Comparison of ENCODE assay signal across 1 cellular context in the genomic region with DNA sequence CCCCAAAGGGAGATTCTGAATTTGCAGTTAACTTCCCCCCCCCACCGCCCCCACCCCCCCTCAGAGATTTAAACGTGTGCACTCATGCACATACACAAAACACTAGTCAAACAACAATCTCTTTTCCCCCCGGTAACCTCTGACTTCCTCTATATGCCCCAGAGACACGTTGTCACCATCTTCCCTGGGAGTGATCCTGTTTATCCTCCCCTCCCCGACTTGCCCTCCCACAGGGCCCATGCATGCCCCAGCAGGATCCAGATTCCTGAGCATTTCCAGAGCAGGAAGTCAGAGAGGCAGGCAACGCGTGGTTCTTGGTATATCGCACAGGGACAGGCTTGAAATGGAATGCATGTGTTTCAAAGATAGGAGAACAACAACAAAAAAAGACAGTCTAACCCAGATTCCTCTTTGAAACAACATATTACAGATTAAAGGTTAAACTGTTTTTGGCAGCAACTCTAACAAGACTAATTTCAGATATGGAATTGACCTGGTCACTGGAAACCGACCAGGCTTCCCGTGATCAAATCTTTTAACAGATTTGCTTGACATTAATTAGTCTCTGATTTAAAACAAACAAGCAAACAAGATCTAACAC.
TF ChIP-seq lines count a peak whose summit lies in the region.

No MANE protein-coding gene starts in this region.

TF ChIP-seq in HepG2, 621 proteins besides CTCF, POLR2A, EP300 and RAD21 (continued from another document and continues in another):
- TF ChIP-seq ELF4 (CRISPR knock-in tag; IDR thresholded peaks at IDR 0.05; ENCODE audit: borderline replicate concordance), result no peak
- TF ChIP-seq IRF1 (CRISPR knock-in tag; IDR thresholded peaks at IDR 0.05; ENCODE audit: low read depth), result no peak
- no peak for TF ChIP-seq ZBTB3 (CRISPR knock-in tag; IDR thresholded peaks at IDR 0.05; ENCODE audit: borderline replicate concordance, low read depth)
- TF ChIP-seq, protein P1, sequence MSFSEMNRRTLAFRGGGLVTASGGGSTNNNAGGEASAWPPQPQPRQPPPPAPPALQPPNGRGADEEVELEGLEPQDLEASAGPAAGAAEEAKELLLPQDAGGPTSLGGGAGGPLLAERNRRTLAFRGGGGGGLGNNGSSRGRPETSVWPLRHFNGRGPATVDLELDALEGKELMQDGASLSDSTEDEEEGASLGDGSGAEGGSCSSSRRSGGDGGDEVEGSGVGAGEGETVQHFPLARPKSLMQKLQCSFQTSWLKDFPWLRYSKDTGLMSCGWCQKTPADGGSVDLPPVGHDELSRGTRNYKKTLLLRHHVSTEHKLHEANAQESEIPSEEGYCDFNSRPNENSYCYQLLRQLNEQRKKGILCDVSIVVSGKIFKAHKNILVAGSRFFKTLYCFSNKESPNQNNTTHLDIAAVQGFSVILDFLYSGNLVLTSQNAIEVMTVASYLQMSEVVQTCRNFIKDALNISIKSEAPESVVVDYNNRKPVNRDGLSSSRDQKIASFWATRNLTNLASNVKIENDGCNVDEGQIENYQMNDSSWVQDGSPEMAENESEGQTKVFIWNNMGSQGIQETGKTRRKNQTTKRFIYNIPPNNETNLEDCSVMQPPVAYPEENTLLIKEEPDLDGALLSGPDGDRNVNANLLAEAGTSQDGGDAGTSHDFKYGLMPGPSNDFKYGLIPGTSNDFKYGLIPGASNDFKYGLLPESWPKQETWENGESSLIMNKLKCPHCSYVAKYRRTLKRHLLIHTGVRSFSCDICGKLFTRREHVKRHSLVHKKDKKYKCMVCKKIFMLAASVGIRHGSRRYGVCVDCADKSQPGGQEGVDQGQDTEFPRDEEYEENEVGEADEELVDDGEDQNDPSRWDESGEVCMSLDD (CRISPR knock-in tag; IDR thresholded peaks at IDR 0.05; ENCODE audit: borderline replicate concordance), result no peak
- no peak for TF ChIP-seq EEA1 (CRISPR knock-in tag; IDR thresholded peaks at IDR 0.05; ENCODE audit: borderline replicate concordance)
- TF ChIP-seq AFF4 (CRISPR knock-in tag; IDR thresholded peaks at IDR 0.05), result no peak
- TF ChIP-seq SRSF9 (IDR thresholded peaks at IDR 0.05; ENCODE audit: borderline replicate concordance, insufficient read depth, low read depth, low read length, poor library complexity, severe bottlenecking), result no peak
- TF ChIP-seq, protein P2, sequence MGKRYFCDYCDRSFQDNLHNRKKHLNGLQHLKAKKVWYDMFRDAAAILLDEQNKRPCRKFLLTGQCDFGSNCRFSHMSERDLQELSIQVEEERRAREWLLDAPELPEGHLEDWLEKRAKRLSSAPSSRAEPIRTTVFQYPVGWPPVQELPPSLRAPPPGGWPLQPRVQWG (CRISPR knock-in tag; IDR thresholded peaks at IDR 0.05; ENCODE audit: borderline replicate concordance, low read depth), result no peak
- TF ChIP-seq ZSCAN21 (CRISPR knock-in tag; IDR thresholded peaks at IDR 0.05; ENCODE audit: borderline replicate concordance), result no peak
- no peak; the same call in 1 of the 2 replicates for TF ChIP-seq ZNF660 (CRISPR knock-in tag; IDR thresholded peaks at IDR 0.05; ENCODE audit: borderline replicate concordance, low read depth)
- no peak for TF ChIP-seq MBD4 (IDR thresholded peaks at IDR 0.05; ENCODE audit: borderline replicate concordance, low read length)
- TF ChIP-seq ZNF549 (CRISPR knock-in tag; IDR thresholded peaks at IDR 0.05), result no peak
- peak; percentile 93 for TF ChIP-seq ELF3 (CRISPR knock-in tag; IDR thresholded peaks at IDR 0.05)
- no peak for TF ChIP-seq ZNF557 (CRISPR knock-in tag; IDR thresholded peaks at IDR 0.05)
- TF ChIP-seq ZNF17 (CRISPR knock-in tag; IDR thresholded peaks at IDR 0.05), result no peak
- no peak for TF ChIP-seq ZBTB14 (CRISPR knock-in tag; IDR thresholded peaks at IDR 0.05)
- no peak for TF ChIP-seq KAT8 (CRISPR knock-in tag; IDR thresholded peaks at IDR 0.05)
- no peak for TF ChIP-seq HCFC1 (IDR thresholded peaks at IDR 0.05; ENCODE audit: low read depth, low read length)
- no peak for TF ChIP-seq ZNF883 (CRISPR knock-in tag; IDR thresholded peaks at IDR 0.05; ENCODE audit: not compliant biosample characterization)
- TF ChIP-seq, protein P3, sequence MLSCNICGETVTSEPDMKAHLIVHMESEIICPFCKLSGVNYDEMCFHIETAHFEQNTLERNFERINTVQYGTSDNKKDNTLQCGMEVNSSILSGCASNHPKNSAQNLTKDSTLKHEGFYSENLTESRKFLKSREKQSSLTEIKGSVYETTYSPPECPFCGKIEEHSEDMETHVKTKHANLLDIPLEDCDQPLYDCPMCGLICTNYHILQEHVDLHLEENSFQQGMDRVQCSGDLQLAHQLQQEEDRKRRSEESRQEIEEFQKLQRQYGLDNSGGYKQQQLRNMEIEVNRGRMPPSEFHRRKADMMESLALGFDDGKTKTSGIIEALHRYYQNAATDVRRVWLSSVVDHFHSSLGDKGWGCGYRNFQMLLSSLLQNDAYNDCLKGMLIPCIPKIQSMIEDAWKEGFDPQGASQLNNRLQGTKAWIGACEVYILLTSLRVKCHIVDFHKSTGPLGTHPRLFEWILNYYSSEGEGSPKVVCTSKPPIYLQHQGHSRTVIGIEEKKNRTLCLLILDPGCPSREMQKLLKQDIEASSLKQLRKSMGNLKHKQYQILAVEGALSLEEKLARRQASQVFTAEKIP (CRISPR knock-in tag; IDR thresholded peaks at IDR 0.05; ENCODE audit: borderline replicate concordance), result no peak
- TF ChIP-seq MLLT10 (CRISPR knock-in tag; IDR thresholded peaks at IDR 0.05), result no peak
- peak; percentile 65; the same call in 1 of the 2 replicates for TF ChIP-seq GLI4 (CRISPR knock-in tag; IDR thresholded peaks at IDR 0.05; ENCODE audit: borderline replicate concordance)
- peak; percentile 27; the same call in 1 of the 2 replicates for TF ChIP-seq FOXJ3 (CRISPR knock-in tag; IDR thresholded peaks at IDR 0.05; ENCODE audit: borderline replicate concordance)
- TF ChIP-seq, protein P4, sequence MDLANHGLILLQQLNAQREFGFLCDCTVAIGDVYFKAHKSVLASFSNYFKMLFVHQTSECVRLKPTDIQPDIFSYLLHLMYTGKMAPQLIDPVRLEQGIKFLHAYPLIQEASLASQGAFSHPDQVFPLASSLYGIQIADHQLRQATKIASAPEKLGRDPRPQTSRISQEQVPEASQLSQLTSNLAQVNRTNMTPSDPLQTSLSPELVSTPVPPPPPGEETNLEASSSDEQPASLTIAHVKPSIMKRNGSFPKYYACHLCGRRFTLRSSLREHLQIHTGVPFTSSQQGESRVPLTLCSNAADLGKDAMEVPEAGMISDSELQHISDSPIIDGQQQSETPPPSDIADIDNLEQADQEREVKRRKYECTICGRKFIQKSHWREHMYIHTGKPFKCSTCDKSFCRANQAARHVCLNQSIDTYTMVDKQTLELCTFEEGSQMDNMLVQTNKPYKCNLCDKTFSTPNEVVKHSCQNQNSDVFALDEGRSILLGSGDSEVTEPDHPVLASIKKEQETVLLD (CRISPR knock-in tag; IDR thresholded peaks at IDR 0.05; ENCODE audit: low read depth), result no peak
- TF ChIP-seq MTA3 (CRISPR knock-in tag; IDR thresholded peaks at IDR 0.05), result no peak
- peak; percentile 59; the same call in 1 of the 2 replicates for TF ChIP-seq ARID4A (CRISPR knock-in tag; IDR thresholded peaks at IDR 0.05; ENCODE audit: borderline replicate concordance)
- no peak for TF ChIP-seq ZNF75D (CRISPR knock-in tag; IDR thresholded peaks at IDR 0.05; ENCODE audit: borderline replicate concordance)
- TF ChIP-seq ATF7 (IDR thresholded peaks at IDR 0.05), result no peak
- TF ChIP-seq ATF7 (CRISPR knock-in tag; IDR thresholded peaks at IDR 0.05), result no peak
- TF ChIP-seq ZNF691 (CRISPR knock-in tag; IDR thresholded peaks at IDR 0.05; ENCODE audit: borderline replicate concordance, low read depth), result peak; percentile 87; the same call in 1 of the 2 replicates
- no peak for TF ChIP-seq ZBTB42 (CRISPR knock-in tag; IDR thresholded peaks at IDR 0.05)
- TF ChIP-seq ZFP36L2 (CRISPR knock-in tag; IDR thresholded peaks at IDR 0.05), result no peak
- no peak for TF ChIP-seq GABPA (IDR thresholded peaks at IDR 0.05; ENCODE audit: low read depth, low read length)
- TF ChIP-seq GABPA (CRISPR knock-in tag; IDR thresholded peaks at IDR 0.05; ENCODE audit: low read depth), result peak; percentile 53; the same call in 1 of the 2 replicates
- TF ChIP-seq JUND (CRISPR knock-in tag; IDR thresholded peaks at IDR 0.05), result no peak
- TF ChIP-seq NCOR1 (IDR thresholded peaks at IDR 0.05; ENCODE audit: borderline replicate concordance, low read length), result no peak
- no peak for TF ChIP-seq ZNF891 (CRISPR knock-in tag; IDR thresholded peaks at IDR 0.05)
- no peak for TF ChIP-seq NFE2L1 (CRISPR knock-in tag; IDR thresholded peaks at IDR 0.05; ENCODE audit: borderline replicate concordance)
- no peak for TF ChIP-seq TAF15 (IDR thresholded peaks at IDR 0.05; ENCODE audit: low read depth, low read length, poor library complexity, severe bottlenecking)
- no peak for TF ChIP-seq MAFK (conservative IDR thresholded peaks at IDR 0.05 in 1 of 2, IDR thresholded peaks at IDR 0.05 in 1 of 2; ENCODE audit: low read length in 2 of 2)
- TF ChIP-seq ZNF232 (CRISPR knock-in tag; IDR thresholded peaks at IDR 0.05; ENCODE audit: borderline replicate concordance), result peak; percentile 81; the same call in 1 of the 2 replicates
- no peak for TF ChIP-seq ZNF34 (CRISPR knock-in tag; IDR thresholded peaks at IDR 0.05; ENCODE audit: borderline replicate concordance)
- TF ChIP-seq ZFYVE20 (CRISPR knock-in tag; IDR thresholded peaks at IDR 0.05; ENCODE audit: borderline replicate concordance, low read depth), result no peak
- TF ChIP-seq ZBTB8A (CRISPR knock-in tag; IDR thresholded peaks at IDR 0.05; ENCODE audit: borderline replicate concordance, low read depth), result no peak
